In genomic region chr2:66495788-66496640, GRCh38 we compare ENCODE assay signal across 10 cellular contexts.
DNase-seq lines count a peak whose midpoint lies in the region; ATAC-seq, FAIRE-seq and TF ChIP-seq lines count a peak whose summit lies in the region.
"Had no signal": no experiment of that assay in that cellular context is flagged by ENCODE, and none has a peak within 500 bp of the region (broad histone marks: within the 10 kb centered on the region; RNA-seq: fewer than 3 reads in every experiment).

No MANE protein-coding gene starts in this region.

- H3K27me3 ChIP-seq in MG63: no peaks in the 10 kb centered on the region

- peak overlapping the region; percentile 53 for H3K4me2 ChIP-seq in A549

- peaks cover 30% of the 10 kb centered on the region for H3K4me1 ChIP-seq in A549

- 43% methylated on average over 13 of the region's 13 CpGs for WGBS in A549 (ENCODE audit: missing lambda C conversion rate)

- TF ChIP-seq EP300 in A549 (IDR thresholded peaks at IDR 0.05): no peak

- no peaks in the 10 kb centered on the region for H3K9me3 Mint-ChIP-seq in stimulated activated naive CD8-positive, alpha-beta T cell treated with anti-CD3 and anti-CD28 coated beads, Interleukin-15, amount 100 ng/mL, for 72 hours

- H3K9me3 ChIP-seq in A549 (no peaks in the 10 kb centered on the region), MG63 (no peaks in the 10 kb centered on the region)

- H3K4me3 ChIP-seq in A549 (no peak overlapping the region), MG63 (no peak overlapping the region)

- H3K27ac Mint-ChIP-seq in stimulated activated naive CD8-positive, alpha-beta T cell treated with anti-CD3 and anti-CD28 coated beads, Interleukin-15, amount 100 ng/mL, for 72 hours: peak overlapping the region in 1 of 2 donors; percentile 3
- H3K27ac Mint-ChIP-seq: CD4-positive, CD25-positive, alpha-beta regulatory T cell had no signal

- no peaks in the 10 kb centered on the region for H3K4me1 Mint-ChIP-seq in stimulated activated naive CD8-positive, alpha-beta T cell treated with anti-CD3 and anti-CD28 coated beads, Interleukin-15, amount 100 ng/mL, for 72 hours
- H3K4me1 Mint-ChIP-seq: CD4-positive, CD25-positive, alpha-beta regulatory T cell; central memory CD8-positive, alpha-beta T cell had no signal

- no peak overlapping the region for H3K4me3 Mint-ChIP-seq in stimulated activated naive CD8-positive, alpha-beta T cell treated with anti-CD3 and anti-CD28 coated beads, Interleukin-15, amount 100 ng/mL, for 72 hours
- H3K4me3 Mint-ChIP-seq: CD4-positive, CD25-positive, alpha-beta regulatory T cell; central memory CD8-positive, alpha-beta T cell had no signal

- H3K27me3 Mint-ChIP-seq in stimulated activated naive CD8-positive, alpha-beta T cell treated with anti-CD3 and anti-CD28 coated beads, Interleukin-15, amount 100 ng/mL, for 72 hours: no peaks in the 10 kb centered on the region
- H3K27me3 Mint-ChIP-seq: CD4-positive, CD25-positive, alpha-beta regulatory T cell; central memory CD8-positive, alpha-beta T cell had no signal

- no peak for FAIRE-seq in A549 (lab: Jason Lieb, UNC)

- no peaks in the 10 kb centered on the region for H3K36me3 ChIP-seq in MG63

- TF ChIP-seq RAD21 in A549 (conservative IDR thresholded peaks at IDR 0.05 in 1 of 2, IDR thresholded peaks at IDR 0.05 in 1 of 2): peak in 1 of 2 experiments; percentile 8; a peak in 2 of 5 replicates

- ATAC-seq in A549: peak; percentile 90 to 91
- no peak for ATAC-seq in stimulated activated naive CD8-positive, alpha-beta T cell treated with anti-CD3 and anti-CD28 coated beads, Interleukin-15, amount 100 ng/mL, for 72 hours

- DNase-seq in A549 (ENCODE audit: low read depth in 1 of 2, low spot score in 1 of 2) (peak; percentile 47 to 74), MG63 (peak; percentile 54), dedifferentiated amniotic fluid mesenchymal stem cell (ENCODE audit: extremely low spot score) (peak; percentile 24), lung microvascular endothelial cell (ENCODE audit: low read depth in 2 of 2) (peak; percentile 15 to 75), GM19238 (ENCODE audit: insufficient read length, low spot score) (no peak), NCI-H510A (lab: John Stamatoyannopoulos, UW) (no peak), NOMO-1 treated with DMSO at 0.1 percent for 48 hours (lab: John Stamatoyannopoulos, UW; ENCODE audit: unreplicated experiment) (no peak)
- no peak for DNase-seq in stimulated activated naive CD8-positive, alpha-beta T cell treated with anti-CD3 and anti-CD28 coated beads, Interleukin-15, amount 100 ng/mL, for 72 hours
- DNase-seq: CD4-positive, CD25-positive, alpha-beta regulatory T cell had no signal

- no peak for TF ChIP-seq POLR2A in A549 (IDR thresholded peaks at IDR 0.05; ENCODE audit: low read length)

- CTCF ChIA-PET in A549 (lab: Yijun Ruan, JAX): interaction anchor here (1.2 to 1.3 kb wide), 2 partner anchors 13 to 52 kb away, joined by 3 to 4 read pairs; no protein-coding TSS in a partner anchor

- POLR2A ChIA-PET in A549 (lab: Yijun Ruan, JAX): no interaction called here

- 0 out of 3 replicates have a peak, but pooled peaks have one; percentile 6 for TF ChIP-seq CTCF in A549 (IDR thresholded peaks at IDR 0.05)

- peak overlapping the region; percentile 17 to 69 for H3K27ac ChIP-seq in A549

TF ChIP-seq in A549, 52 proteins besides CTCF, POLR2A, EP300 and RAD21:
- TF ChIP-seq FOSL2 (IDR thresholded peaks at IDR 0.05): no peak
- TF ChIP-seq FOSL2 (CRISPR knock-in tag; IDR thresholded peaks at IDR 0.05): peak; percentile 62
- TF ChIP-seq PHF8 (IDR thresholded peaks at IDR 0.05; ENCODE audit: borderline replicate concordance, low read depth): no peak
- no peak for TF ChIP-seq HEYL (CRISPR knock-in tag; IDR thresholded peaks at IDR 0.05)

Comparison
In these comparisons a context has a peak if more than half of its experiments do, and no peak if none do; other contexts are left out.
1. DNase-seq: peak in A549 (2 of 2), MG63 (single experiment), dedifferentiated amniotic fluid mesenchymal stem cell (single experiment) and lung microvascular endothelial cell (2 of 2); none in GM19238 (single experiment), NCI-H510A (single experiment), stimulated activated naive CD8-positive, alpha-beta T cell treated with anti-CD3 and anti-CD28 coated beads, Interleukin-15, amount 100 ng/mL, for 72 hours (0 of 2) and NOMO-1 treated with DMSO at 0.1 percent for 48 hours (single experiment).